22 cellular contexts compared by ENCODE assay signal in the genomic region with DNA sequence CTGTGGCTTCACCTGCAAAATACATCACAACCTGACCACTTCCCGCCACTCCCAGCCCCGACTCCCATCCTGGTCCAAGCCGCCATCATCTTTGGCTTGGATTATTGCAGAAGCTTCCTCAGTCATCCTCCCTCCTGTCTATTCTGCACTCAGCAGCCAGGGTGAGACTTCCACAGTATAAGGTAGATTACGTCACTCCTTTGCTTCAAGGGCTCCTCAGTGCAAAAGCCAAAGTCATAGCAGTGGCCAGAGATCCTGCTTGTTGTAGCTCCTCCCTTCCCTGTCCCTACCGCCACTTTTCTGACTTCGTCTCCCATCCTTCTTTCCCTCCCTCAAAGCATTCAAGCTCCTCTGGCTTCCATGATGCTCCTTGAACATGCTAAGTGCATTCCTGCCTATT.
A peak's percentile ranks its signal among the peaks of the same experiment; 100 is the strongest.
DNase-seq lines count a peak whose midpoint lies in the region; ATAC-seq and TF ChIP-seq lines count a peak whose summit lies in the region.
"Had no signal": no experiment of that assay in that cellular context is flagged by ENCODE, and none has a peak within 500 bp of the region (broad histone marks: within the 10 kb centered on the region; RNA-seq: fewer than 3 reads in every experiment).

No MANE protein-coding gene starts in this region.

- H3K9me3 Mint-ChIP-seq in type B pancreatic cell, result no peaks in the 10 kb centered on the region
- peaks cover 0 to 4% (median 0%) of the 10 kb centered on the region in 9 donors for H3K9me3 Mint-ChIP-seq in naive thymus-derived CD8-positive, alpha-beta T cell
- H3K9me3 Mint-ChIP-seq: CD8-positive, alpha-beta memory T cell had no signal

- intact Hi-C loops in colonic mucosa (cut with DNase I), result no loop called here

- no peaks in the 10 kb centered on the region for H3K36me3 Mint-ChIP-seq in type B pancreatic cell
- no peaks in the 10 kb centered on the region for H3K36me3 Mint-ChIP-seq in naive thymus-derived CD8-positive, alpha-beta T cell
- H3K36me3 Mint-ChIP-seq: CD8-positive, alpha-beta memory T cell had no signal

- peaks cover 28% of the 10 kb centered on the region for H3K27me3 Mint-ChIP-seq in type B pancreatic cell
- peaks cover 11 to 32% (median 29%) of the 10 kb centered on the region in 5 donors for H3K27me3 Mint-ChIP-seq in naive thymus-derived CD8-positive, alpha-beta T cell

- no peaks in the 10 kb centered on the region for H3K4me1 Mint-ChIP-seq in type B pancreatic cell (ENCODE audit: unreplicated experiment)
- no peaks in the 10 kb centered on the region for H3K4me1 Mint-ChIP-seq in naive thymus-derived CD8-positive, alpha-beta T cell
- H3K4me1 Mint-ChIP-seq: CD8-positive, alpha-beta memory T cell had no signal

- DNase-seq in activated CD8-positive, alpha-beta memory T cell treated with anti-CD3 and anti-CD28 coated beads for 24 hours, result peak; percentile 1
- no peak for DNase-seq in activated CD8-positive, alpha-beta memory T cell treated with anti-CD3 and anti-CD28 coated beads, Interleukin-2, amount 50 U/mL, for 4 hours
- DNase-seq in colonic mucosa (peak; percentile 6), lung (ENCODE audit: low spot score) (peak; percentile 15), type B pancreatic cell (ENCODE audit: extremely low spot score, unreplicated experiment) (peak; percentile 20)
- DNase-seq in naive thymus-derived CD8-positive, alpha-beta T cell, result no peak
- DNase-seq in activated T-cell treated with anti-CD3 and anti-CD28 coated beads, Interleukin-2, amount 50 U/mL, for 48 hours, result no peak
- DNase-seq: CD8-positive, alpha-beta memory T cell; DMS53; GF-D8; GOT3; IMR-90; NCI-H1105; NCI-H146; NCI-H2029; NCI-H226; NCI-H524; NCI-H82; Peyer's patch had no signal

- H3K9me3 ChIP-seq in colonic mucosa, result no peaks in the 10 kb centered on the region
- peaks cover 0 to 5% of the 10 kb centered on the region in 2 donors for H3K9me3 ChIP-seq in lung (ENCODE audit: control insufficient read depth in 2 of 2, insufficient read depth in 1 of 2, low read length in 1 of 2)
- H3K9me3 ChIP-seq: Peyer's patch had no signal

- no peak overlapping the region for H3K4me3 Mint-ChIP-seq in type B pancreatic cell
- H3K4me3 Mint-ChIP-seq in naive thymus-derived CD8-positive, alpha-beta T cell, result no peak overlapping the region
- H3K4me3 Mint-ChIP-seq: CD8-positive, alpha-beta memory T cell had no signal

- H3K9ac ChIP-seq in colonic mucosa (ENCODE audit: low read depth in 2 of 2, low read length in 2 of 2), result no peak overlapping the region

- H3K27ac ChIP-seq in colonic mucosa (no peak overlapping the region), lung (ENCODE audit: low read depth in 1 of 2, low read length in 1 of 2) (no peak overlapping the region)
- H3K27ac ChIP-seq: C4-2B, Peyer's patch had no signal

- no peak overlapping the region for H3K27ac Mint-ChIP-seq in type B pancreatic cell
- no peak overlapping the region for H3K27ac Mint-ChIP-seq in naive thymus-derived CD8-positive, alpha-beta T cell

- no peaks in the 10 kb centered on the region for H3K36me3 ChIP-seq in colonic mucosa
- H3K36me3 ChIP-seq in lung (ENCODE audit: control insufficient read depth in 2 of 2, insufficient read depth in 2 of 2, low read length in 2 of 2), result no peaks in the 10 kb centered on the region
- H3K36me3 ChIP-seq: Peyer's patch had no signal

- TF ChIP-seq CTCF in colonic mucosa (IDR thresholded peaks at IDR 0.05) (no peak), lung (IDR thresholded peaks at IDR 0.05; ENCODE audit: control extremely low read depth, extremely low read depth) (no peak), type B pancreatic cell (conservative IDR thresholded peaks at IDR 0.05) (no peak)

- POLR2A ChIA-PET in naive thymus-derived CD8-positive, alpha-beta T cell (lab: Charles Lee), result no interaction called here

- H3K4me3 ChIP-seq in colonic mucosa (no peak overlapping the region), lung (no peak overlapping the region)
- H3K4me3 ChIP-seq: Peyer's patch had no signal

- ATAC-seq in lung (ENCODE audit: insufficient read depth, low FRiP score), result no peak
- ATAC-seq in naive thymus-derived CD8-positive, alpha-beta T cell, result no peak
- no peak for ATAC-seq in GM21360 (IDR thresholded peaks at IDR 0.05; ENCODE audit: unreplicated experiment)
- ATAC-seq: HCT116 had no signal

- H3K27me3 ChIP-seq in colonic mucosa (no peaks in the 10 kb centered on the region), lung (ENCODE audit: control insufficient read depth, insufficient read depth) (no peaks in the 10 kb centered on the region)
- H3K27me3 ChIP-seq: Peyer's patch had no signal

- WGBS in lung, 2 donors, result 85 to 91% methylated on average over 6 of the region's 6 CpGs

- H3K4me1 ChIP-seq in colonic mucosa (no peaks in the 10 kb centered on the region), lung (ENCODE audit: control insufficient read depth in 2 of 2, insufficient read depth in 2 of 2, low read length in 2 of 2) (no peaks in the 10 kb centered on the region)
- H3K4me1 ChIP-seq: Peyer's patch had no signal

Comparison
In these comparisons a context has a peak if more than half of its experiments do, and no peak if none do; other contexts are left out.
1. DNase-seq: peak in activated CD8-positive, alpha-beta memory T cell treated with anti-CD3 and anti-CD28 coated beads for 24 hours (single experiment), colonic mucosa (single experiment), lung (single experiment) and type B pancreatic cell (single experiment); none in activated CD8-positive, alpha-beta memory T cell treated with anti-CD3 and anti-CD28 coated beads, Interleukin-2, amount 50 U/mL, for 4 hours (single experiment), naive thymus-derived CD8-positive, alpha-beta T cell (0 of 10) and activated T-cell treated with anti-CD3 and anti-CD28 coated beads, Interleukin-2, amount 50 U/mL, for 48 hours (0 of 2).